ENCODE assay signal across 9 cellular contexts in the genomic region with DNA sequence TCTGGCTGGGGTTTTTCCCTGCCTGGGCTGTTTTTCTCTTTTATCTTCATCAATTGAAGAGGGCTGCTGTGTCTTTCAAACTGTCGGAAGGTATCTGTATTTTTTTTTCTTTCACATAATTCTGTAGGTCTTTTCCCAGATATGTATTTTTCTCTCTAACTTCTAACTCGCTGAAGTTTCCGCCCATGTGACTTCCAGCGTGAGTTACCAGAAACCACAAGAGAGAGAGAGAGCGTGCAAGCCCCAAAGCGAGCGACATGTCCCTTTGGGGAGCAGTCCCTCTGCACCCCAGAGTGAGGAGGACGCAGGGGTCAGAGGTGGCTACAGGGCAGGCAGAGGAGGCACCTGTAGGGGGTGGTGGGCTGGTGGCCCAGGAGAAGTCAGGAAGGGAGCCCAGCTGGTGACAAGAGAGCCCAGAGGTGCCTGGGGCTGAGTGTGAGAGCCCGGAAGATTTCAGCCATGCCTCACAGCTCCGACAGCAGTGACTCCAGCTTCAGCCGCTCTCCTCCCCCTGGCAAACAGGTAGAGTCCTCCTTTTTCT. TPM values are rescaled to one million over a fixed set of nuclear protein-coding genes. Genes with fewer than 3 reads are reported as not detected.
DNase-seq lines count a peak whose midpoint lies in the region; ATAC-seq and TF ChIP-seq lines count a peak whose summit lies in the region.
"Had no signal": no experiment of that assay in that cellular context is flagged by ENCODE, and none has a peak within 500 bp of the region (broad histone marks: within the 10 kb centered on the region; RNA-seq: fewer than 3 reads in every experiment).

A gene with protein sequence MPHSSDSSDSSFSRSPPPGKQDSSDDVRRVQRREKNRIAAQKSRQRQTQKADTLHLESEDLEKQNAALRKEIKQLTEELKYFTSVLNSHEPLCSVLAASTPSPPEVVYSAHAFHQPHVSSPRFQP (plus strand): TSS at position 246 of the 541 bp plus-strand sequence. CDS start 214 bp downstream, at position 460.

- H3K27me3 ChIP-seq in mammary epithelial cell (ENCODE audit: insufficient read depth, low read length) (no peaks in the 10 kb centered on the region), KMS-11 (ENCODE audit: insufficient read depth, low read depth) (no peaks in the 10 kb centered on the region), right cardiac atrium (ENCODE audit: control insufficient read depth, insufficient read depth) (no peaks in the 10 kb centered on the region)

- H3K9ac ChIP-seq in mammary epithelial cell (ENCODE audit: insufficient read depth, low read length) (no peak within 1 kb of the TSS), KMS-11 (peak within 1 kb of the TSS; percentile 64)

- H3K27ac ChIP-seq in mammary epithelial cell (ENCODE audit: insufficient read depth, low read depth, low read length): no peak within 1 kb of the TSS
- H3K27ac ChIP-seq in KMS-11: peak within 1 kb of the TSS; percentile 75
- H3K27ac ChIP-seq in right cardiac atrium (ENCODE audit: low read length): no peak within 1 kb of the TSS

- H3K9me3 Mint-ChIP-seq in MCF 10A (ENCODE audit: unreplicated experiment): no peaks in the 10 kb centered on the region
- no peaks in the 10 kb centered on the region for H3K9me3 Mint-ChIP-seq in activated CD8-positive, alpha-beta memory T cell treated with anti-CD3 and anti-CD28 coated beads, Interleukin-2, amount 10 ng/mL, durations not matched to agents 7 days and 5 days (ENCODE audit: low read depth)

- H3K79me2 ChIP-seq in mammary epithelial cell (ENCODE audit: insufficient read depth, low read length): no peaks in the 10 kb centered on the region
- no peaks in the 10 kb centered on the region for H3K79me2 ChIP-seq in KMS-11 (ENCODE audit: insufficient read depth, low read depth)

- peak within 1 kb of the TSS; percentile 67 for H3K27ac Mint-ChIP-seq in MCF 10A (ENCODE audit: low read depth, unreplicated experiment)
- H3K27ac Mint-ChIP-seq in activated CD8-positive, alpha-beta memory T cell treated with anti-CD3 and anti-CD28 coated beads, Interleukin-2, amount 10 ng/mL, durations not matched to agents 7 days and 5 days: peak within 1 kb of the TSS; percentile 97

- no peak for TF ChIP-seq CTCF in MCF 10A (IDR thresholded peaks at IDR 0.05; ENCODE audit: unreplicated experiment)
- TF ChIP-seq CTCF in mammary epithelial cell (conservative IDR thresholded peaks at IDR 0.05 in 1 of 2, IDR thresholded peaks at IDR 0.05 in 1 of 2; ENCODE audit: extremely low read depth in 1 of 2, insufficient read depth in 1 of 2, low read depth in 1 of 2, low read length in 2 of 2): no peak
- TF ChIP-seq CTCF in KMS-11 (conservative IDR thresholded peaks at IDR 0.05; ENCODE audit: low read depth, low read length): no peak

- BruUV-seq in MCF 10A (replicated peaks; lab: Mats Ljungman, UMichigan) (no TSS peak), mammary epithelial cell (replicated peaks; lab: Mats Ljungman, UMichigan) (no TSS peak)

- no peak for DNase-seq in MCF 10A (ENCODE audit: unreplicated experiment)
- DNase-seq in mammary epithelial cell: no peak
- peak; percentile 92 for DNase-seq in activated CD8-positive, alpha-beta memory T cell treated with anti-CD3 and anti-CD28 coated beads, Interleukin-2, amount 10 ng/mL, durations not matched to agents 7 days and 5 days
- peak in 2 of 3 donors; percentile 27 to 54 for DNase-seq in right cardiac atrium
- peak; percentile 52 for DNase-seq in stimulated activated CD8-positive, alpha-beta memory T cell treated with anti-CD3 and anti-CD28 coated beads, Interleukin-15, amount 100 ng/mL, for 1 hour (ENCODE audit: low read depth)
- DNase-seq in NCI-H526 treated with DMSO at 0.1 percent for 48 hours (lab: John Stamatoyannopoulos, UW): no peak
- DNase-seq in cerebellar cortex (ENCODE audit: low spot score): no peak

- ATAC-seq in activated CD8-positive, alpha-beta memory T cell treated with anti-CD3 and anti-CD28 coated beads, Interleukin-2, amount 10 ng/mL, durations not matched to agents 7 days and 5 days: peak; percentile 71
- peak; percentile 23 to 48 for ATAC-seq in right cardiac atrium

- 81% methylated on average over 7 of the region's 11 CpGs for WGBS in mammary epithelial cell (ENCODE audit: low coverage, missing lambda C conversion rate)
- WGBS in right cardiac atrium: 61% methylated on average over 11 of the region's 11 CpGs

- no peak within 1 kb of the TSS for H3K4me3 ChIP-seq in mammary epithelial cell (replicated peaks in 1 of 3; ENCODE audit: insufficient read depth in 1 of 3, low read depth in 2 of 3, low read length in 3 of 3)
- H3K4me3 ChIP-seq in KMS-11 (IDR thresholded peaks at IDR 0.05; ENCODE audit: insufficient read depth, low read depth, low read length): no peak within 1 kb of the TSS
- no peak within 1 kb of the TSS for H3K4me3 ChIP-seq in right cardiac atrium (ENCODE audit: low read length)

- no peaks in the 10 kb centered on the region for H3K9me3 ChIP-seq in mammary epithelial cell (replicated peaks; ENCODE audit: insufficient read depth, low read length)
- no peaks in the 10 kb centered on the region for H3K9me3 ChIP-seq in right cardiac atrium (ENCODE audit: control insufficient read depth, low read length)

- POLR2A ChIA-PET in MCF 10A (lab: Yijun Ruan, JAX): no interaction called here

- no peaks in the 10 kb centered on the region for H3K36me3 Mint-ChIP-seq in MCF 10A (ENCODE audit: insufficient read depth, unreplicated experiment)
- H3K36me3 Mint-ChIP-seq in activated CD8-positive, alpha-beta memory T cell treated with anti-CD3 and anti-CD28 coated beads, Interleukin-2, amount 10 ng/mL, durations not matched to agents 7 days and 5 days: peaks cover 42% of the 10 kb centered on the region

- H3K4me1 Mint-ChIP-seq in MCF 10A (ENCODE audit: insufficient read depth, unreplicated experiment): peaks cover 7% of the 10 kb centered on the region
- peaks cover 73% of the 10 kb centered on the region for H3K4me1 Mint-ChIP-seq in activated CD8-positive, alpha-beta memory T cell treated with anti-CD3 and anti-CD28 coated beads, Interleukin-2, amount 10 ng/mL, durations not matched to agents 7 days and 5 days

- dilution Hi-C loops in mammary epithelial cell (cut with HindIII; ENCODE audit: low sequenced_read_pairs): no loop called here

- no peaks in the 10 kb centered on the region for H3K27me3 Mint-ChIP-seq in MCF 10A (ENCODE audit: insufficient read depth, unreplicated experiment)
- no peaks in the 10 kb centered on the region for H3K27me3 Mint-ChIP-seq in activated CD8-positive, alpha-beta memory T cell treated with anti-CD3 and anti-CD28 coated beads, Interleukin-2, amount 10 ng/mL, durations not matched to agents 7 days and 5 days

- H2AFZ ChIP-seq in mammary epithelial cell (ENCODE audit: low read depth, low read length): no peak within 1 kb of the TSS
- peak within 1 kb of the TSS; percentile 96 for H2AFZ ChIP-seq in KMS-11 (ENCODE audit: low read depth)

- H3K36me3 ChIP-seq in mammary epithelial cell (ENCODE audit: insufficient read depth, low read length) (no peaks in the 10 kb centered on the region), KMS-11 (ENCODE audit: insufficient read depth) (no peaks in the 10 kb centered on the region)

- in situ Hi-C loops in mammary epithelial cell (cut with MboI; ENCODE audit: low sequenced_read_pairs in 2 of 2): no loop called here

- CTCF ChIA-PET in MCF 10A (lab: Yijun Ruan, JAX) (no interaction called here), mammary epithelial cell (lab: Charles Lee; ENCODE audit: low non-redundant PET) (no interaction called here)
- CTCF ChIA-PET in activated CD8-positive, alpha-beta memory T cell treated with anti-CD3 and anti-CD28 coated beads, Interleukin-2, amount 10 ng/mL, durations not matched to agents 7 days and 5 days (lab: Charles Lee): interaction anchor here (0.7 to 15.3 kb wide), 15 partner anchors 8 to 662 kb away, joined by 3 to 152 read pairs (median 10); a partner anchor contains a TSS

- peaks cover 8% of the 10 kb centered on the region for H3K4me1 ChIP-seq in mammary epithelial cell (ENCODE audit: insufficient read depth, low read length)
- H3K4me1 ChIP-seq in KMS-11 (ENCODE audit: low read depth, poor library complexity, severe bottlenecking): peaks cover 15% of the 10 kb centered on the region
- H3K4me1 ChIP-seq in right cardiac atrium (ENCODE audit: control insufficient read depth, insufficient read depth, low read length): peaks cover 6% of the 10 kb centered on the region

- no peak within 1 kb of the TSS for H3K4me3 Mint-ChIP-seq in MCF 10A (ENCODE audit: unreplicated experiment)
- H3K4me3 Mint-ChIP-seq in activated CD8-positive, alpha-beta memory T cell treated with anti-CD3 and anti-CD28 coated beads, Interleukin-2, amount 10 ng/mL, durations not matched to agents 7 days and 5 days: peak within 1 kb of the TSS; percentile 99

- H3K4me2 ChIP-seq in mammary epithelial cell (ENCODE audit: insufficient read depth, low read depth, low read length): no peak within 1 kb of the TSS
- H3K4me2 ChIP-seq in KMS-11: peak within 1 kb of the TSS; percentile 86

- H4K20me1 ChIP-seq in mammary epithelial cell (ENCODE audit: insufficient read depth, low read length) (no peaks in the 10 kb centered on the region), KMS-11 (ENCODE audit: insufficient read depth) (no peaks in the 10 kb centered on the region)

- intact Hi-C loops in MCF 10A (cut with micrococcal nuclease) (no loop called here), mammary epithelial cell (cut with micrococcal nuclease) (no loop called here), right cardiac atrium (cut with DNase I) (no loop called here)

RNA-seq across cellular contexts. Expression of the gene that starts here (rescaled TPM):
- total RNA-seq in MCF 10A (2022) (not detected in 2 replicates), mammary epithelial cell (not detected), right cardiac atrium (1 to 10 TPM in 1 of 4 donors, under 1 TPM in 2, not detected in 1; 0.53 to 3.0 (median 0.54) TPM)
- polyA plus RNA-seq in mammary epithelial cell (not detected), right cardiac atrium (0.91 TPM)
- not detected for polyA minus RNA-seq in mammary epithelial cell
- total RNA-seq in activated CD8-positive, alpha-beta memory T cell treated with anti-CD3 and anti-CD28 coated beads, Interleukin-2, amount 10 ng/mL, durations not matched to agents 7 days and 5 days: 10 to 100 TPM; 74.6 to 81.3 TPM
- polyA plus RNA-seq: BJ had no signal

Comparison
In these comparisons a context has a peak if more than half of its experiments do, and no peak if none do; other contexts are left out.
1. RNA of the gene that starts here (total RNA-seq): 74.6 to 81.3 TPM in activated CD8-positive, alpha-beta memory T cell treated with anti-CD3 and anti-CD28 coated beads, Interleukin-2, amount 10 ng/mL, durations not matched to agents 7 days and 5 days; 0.53 to 3.0 TPM in right cardiac atrium, not detected in MCF 10A and not detected in mammary epithelial cell; every median in the first group is over 10 times any median in the second.
2. DNase-seq: peak in activated CD8-positive, alpha-beta memory T cell treated with anti-CD3 and anti-CD28 coated beads, Interleukin-2, amount 10 ng/mL, durations not matched to agents 7 days and 5 days (single experiment), right cardiac atrium (2 of 3) and stimulated activated CD8-positive, alpha-beta memory T cell treated with anti-CD3 and anti-CD28 coated beads, Interleukin-15, amount 100 ng/mL, for 1 hour (single experiment); none in MCF 10A (single experiment), mammary epithelial cell (single experiment), NCI-H526 treated with DMSO at 0.1 percent for 48 hours (single experiment) and cerebellar cortex (single experiment).